Comparison of ENCODE assay signal across 1 cellular context in genomic region chr19:35142531-35143230, GRCh38.
TF ChIP-seq lines count a peak whose summit lies in the region.

No MANE protein-coding gene starts in this region.

TF ChIP-seq in HEK293, 187 proteins besides CTCF, POLR2A, EP300 and RAD21 (continued from another document and continues in another):
- TF ChIP-seq, protein P1, sequence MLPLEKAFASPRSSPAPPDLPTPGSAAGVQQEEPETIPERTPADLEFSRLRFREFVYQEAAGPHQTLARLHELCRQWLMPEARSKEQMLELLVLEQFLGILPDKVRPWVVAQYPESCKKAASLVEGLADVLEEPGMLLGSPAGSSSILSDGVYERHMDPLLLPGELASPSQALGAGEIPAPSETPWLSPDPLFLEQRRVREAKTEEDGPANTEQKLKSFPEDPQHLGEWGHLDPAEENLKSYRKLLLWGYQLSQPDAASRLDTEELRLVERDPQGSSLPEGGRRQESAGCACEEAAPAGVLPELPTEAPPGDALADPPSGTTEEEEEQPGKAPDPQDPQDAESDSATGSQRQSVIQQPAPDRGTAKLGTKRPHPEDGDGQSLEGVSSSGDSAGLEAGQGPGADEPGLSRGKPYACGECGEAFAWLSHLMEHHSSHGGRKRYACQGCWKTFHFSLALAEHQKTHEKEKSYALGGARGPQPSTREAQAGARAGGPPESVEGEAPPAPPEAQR (tag by site-specific recombination; IDR thresholded peaks at IDR 0.05), result no peak
- 0 out of 2 replicates have a peak, but pooled peaks have one; percentile 36 for TF ChIP-seq ZNF76 (tag by site-specific recombination; IDR thresholded peaks at IDR 0.05; ENCODE audit: borderline replicate concordance, low read depth)
- TF ChIP-seq ZNF394 (tag by site-specific recombination; IDR thresholded peaks at IDR 0.05; ENCODE audit: borderline replicate concordance), result no peak
- peak; percentile 24 for TF ChIP-seq SP7 (tag by site-specific recombination; IDR thresholded peaks at IDR 0.05)
- no peak for TF ChIP-seq ZNF626 (tag by site-specific recombination; IDR thresholded peaks at IDR 0.05)
- TF ChIP-seq ZNF335 (tag by site-specific recombination; conservative IDR thresholded peaks at IDR 0.05), result peak; percentile 65
- peak; percentile 67 for TF ChIP-seq ZBTB8A (tag by site-specific recombination; IDR thresholded peaks at IDR 0.05)
- no peak for TF ChIP-seq ZNF138 (tag by site-specific recombination; IDR thresholded peaks at IDR 0.05; ENCODE audit: borderline replicate concordance)
- peak; percentile 65 for TF ChIP-seq ZNF600 (tag by site-specific recombination; IDR thresholded peaks at IDR 0.05)
- no peak for TF ChIP-seq ZNF10 (tag by site-specific recombination; IDR thresholded peaks at IDR 0.05)
- no peak for TF ChIP-seq ZNF501 (tag by site-specific recombination; IDR thresholded peaks at IDR 0.05)
- TF ChIP-seq, protein P2, sequence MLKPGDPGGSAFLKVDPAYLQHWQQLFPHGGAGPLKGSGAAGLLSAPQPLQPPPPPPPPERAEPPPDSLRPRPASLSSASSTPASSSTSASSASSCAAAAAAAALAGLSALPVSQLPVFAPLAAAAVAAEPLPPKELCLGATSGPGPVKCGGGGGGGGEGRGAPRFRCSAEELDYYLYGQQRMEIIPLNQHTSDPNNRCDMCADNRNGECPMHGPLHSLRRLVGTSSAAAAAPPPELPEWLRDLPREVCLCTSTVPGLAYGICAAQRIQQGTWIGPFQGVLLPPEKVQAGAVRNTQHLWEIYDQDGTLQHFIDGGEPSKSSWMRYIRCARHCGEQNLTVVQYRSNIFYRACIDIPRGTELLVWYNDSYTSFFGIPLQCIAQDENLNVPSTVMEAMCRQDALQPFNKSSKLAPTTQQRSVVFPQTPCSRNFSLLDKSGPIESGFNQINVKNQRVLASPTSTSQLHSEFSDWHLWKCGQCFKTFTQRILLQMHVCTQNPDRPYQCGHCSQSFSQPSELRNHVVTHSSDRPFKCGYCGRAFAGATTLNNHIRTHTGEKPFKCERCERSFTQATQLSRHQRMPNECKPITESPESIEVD (tag by site-specific recombination; IDR thresholded peaks at IDR 0.05), result no peak
- TF ChIP-seq, protein P3, sequence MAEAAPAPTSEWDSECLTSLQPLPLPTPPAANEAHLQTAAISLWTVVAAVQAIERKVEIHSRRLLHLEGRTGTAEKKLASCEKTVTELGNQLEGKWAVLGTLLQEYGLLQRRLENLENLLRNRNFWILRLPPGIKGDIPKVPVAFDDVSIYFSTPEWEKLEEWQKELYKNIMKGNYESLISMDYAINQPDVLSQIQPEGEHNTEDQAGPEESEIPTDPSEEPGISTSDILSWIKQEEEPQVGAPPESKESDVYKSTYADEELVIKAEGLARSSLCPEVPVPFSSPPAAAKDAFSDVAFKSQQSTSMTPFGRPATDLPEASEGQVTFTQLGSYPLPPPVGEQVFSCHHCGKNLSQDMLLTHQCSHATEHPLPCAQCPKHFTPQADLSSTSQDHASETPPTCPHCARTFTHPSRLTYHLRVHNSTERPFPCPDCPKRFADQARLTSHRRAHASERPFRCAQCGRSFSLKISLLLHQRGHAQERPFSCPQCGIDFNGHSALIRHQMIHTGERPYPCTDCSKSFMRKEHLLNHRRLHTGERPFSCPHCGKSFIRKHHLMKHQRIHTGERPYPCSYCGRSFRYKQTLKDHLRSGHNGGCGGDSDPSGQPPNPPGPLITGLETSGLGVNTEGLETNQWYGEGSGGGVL (tag by site-specific recombination; IDR thresholded peaks at IDR 0.05), result peak; percentile 87
- TF ChIP-seq ZFP37 (tag by site-specific recombination; IDR thresholded peaks at IDR 0.05), result no peak
- TF ChIP-seq, protein P4, sequence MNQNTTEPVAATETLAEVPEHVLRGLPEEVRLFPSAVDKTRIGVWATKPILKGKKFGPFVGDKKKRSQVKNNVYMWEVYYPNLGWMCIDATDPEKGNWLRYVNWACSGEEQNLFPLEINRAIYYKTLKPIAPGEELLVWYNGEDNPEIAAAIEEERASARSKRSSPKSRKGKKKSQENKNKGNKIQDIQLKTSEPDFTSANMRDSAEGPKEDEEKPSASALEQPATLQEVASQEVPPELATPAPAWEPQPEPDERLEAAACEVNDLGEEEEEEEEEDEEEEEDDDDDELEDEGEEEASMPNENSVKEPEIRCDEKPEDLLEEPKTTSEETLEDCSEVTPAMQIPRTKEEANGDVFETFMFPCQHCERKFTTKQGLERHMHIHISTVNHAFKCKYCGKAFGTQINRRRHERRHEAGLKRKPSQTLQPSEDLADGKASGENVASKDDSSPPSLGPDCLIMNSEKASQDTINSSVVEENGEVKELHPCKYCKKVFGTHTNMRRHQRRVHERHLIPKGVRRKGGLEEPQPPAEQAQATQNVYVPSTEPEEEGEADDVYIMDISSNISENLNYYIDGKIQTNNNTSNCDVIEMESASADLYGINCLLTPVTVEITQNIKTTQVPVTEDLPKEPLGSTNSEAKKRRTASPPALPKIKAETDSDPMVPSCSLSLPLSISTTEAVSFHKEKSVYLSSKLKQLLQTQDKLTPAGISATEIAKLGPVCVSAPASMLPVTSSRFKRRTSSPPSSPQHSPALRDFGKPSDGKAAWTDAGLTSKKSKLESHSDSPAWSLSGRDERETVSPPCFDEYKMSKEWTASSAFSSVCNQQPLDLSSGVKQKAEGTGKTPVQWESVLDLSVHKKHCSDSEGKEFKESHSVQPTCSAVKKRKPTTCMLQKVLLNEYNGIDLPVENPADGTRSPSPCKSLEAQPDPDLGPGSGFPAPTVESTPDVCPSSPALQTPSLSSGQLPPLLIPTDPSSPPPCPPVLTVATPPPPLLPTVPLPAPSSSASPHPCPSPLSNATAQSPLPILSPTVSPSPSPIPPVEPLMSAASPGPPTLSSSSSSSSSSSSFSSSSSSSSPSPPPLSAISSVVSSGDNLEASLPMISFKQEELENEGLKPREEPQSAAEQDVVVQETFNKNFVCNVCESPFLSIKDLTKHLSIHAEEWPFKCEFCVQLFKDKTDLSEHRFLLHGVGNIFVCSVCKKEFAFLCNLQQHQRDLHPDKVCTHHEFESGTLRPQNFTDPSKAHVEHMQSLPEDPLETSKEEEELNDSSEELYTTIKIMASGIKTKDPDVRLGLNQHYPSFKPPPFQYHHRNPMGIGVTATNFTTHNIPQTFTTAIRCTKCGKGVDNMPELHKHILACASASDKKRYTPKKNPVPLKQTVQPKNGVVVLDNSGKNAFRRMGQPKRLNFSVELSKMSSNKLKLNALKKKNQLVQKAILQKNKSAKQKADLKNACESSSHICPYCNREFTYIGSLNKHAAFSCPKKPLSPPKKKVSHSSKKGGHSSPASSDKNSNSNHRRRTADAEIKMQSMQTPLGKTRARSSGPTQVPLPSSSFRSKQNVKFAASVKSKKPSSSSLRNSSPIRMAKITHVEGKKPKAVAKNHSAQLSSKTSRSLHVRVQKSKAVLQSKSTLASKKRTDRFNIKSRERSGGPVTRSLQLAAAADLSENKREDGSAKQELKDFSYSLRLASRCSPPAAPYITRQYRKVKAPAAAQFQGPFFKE (tag by site-specific recombination; IDR thresholded peaks at IDR 0.05; ENCODE audit: borderline replicate concordance), result no peak
- TF ChIP-seq KLF8 (tag by site-specific recombination; IDR thresholded peaks at IDR 0.05), result peak; percentile 79
- 0 out of 2 replicates have a peak, but pooled peaks have one; percentile 24 for TF ChIP-seq ZSCAN23 (tag by site-specific recombination; IDR thresholded peaks at IDR 0.05)
- peak; percentile 88 for TF ChIP-seq SP2 (tag by site-specific recombination; IDR thresholded peaks at IDR 0.05)
- TF ChIP-seq, protein P5, sequence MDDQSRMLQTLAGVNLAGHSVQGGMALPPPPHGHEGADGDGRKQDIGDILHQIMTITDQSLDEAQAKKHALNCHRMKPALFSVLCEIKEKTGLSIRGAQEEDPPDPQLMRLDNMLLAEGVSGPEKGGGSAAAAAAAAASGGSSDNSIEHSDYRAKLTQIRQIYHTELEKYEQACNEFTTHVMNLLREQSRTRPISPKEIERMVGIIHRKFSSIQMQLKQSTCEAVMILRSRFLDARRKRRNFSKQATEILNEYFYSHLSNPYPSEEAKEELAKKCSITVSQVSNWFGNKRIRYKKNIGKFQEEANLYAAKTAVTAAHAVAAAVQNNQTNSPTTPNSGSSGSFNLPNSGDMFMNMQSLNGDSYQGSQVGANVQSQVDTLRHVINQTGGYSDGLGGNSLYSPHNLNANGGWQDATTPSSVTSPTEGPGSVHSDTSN (CRISPR knock-in tag; IDR thresholded peaks at IDR 0.05), result no peak
- no peak for TF ChIP-seq ZNF670 (tag by site-specific recombination; IDR thresholded peaks at IDR 0.05; ENCODE audit: low read depth)
- peak; percentile 62 for TF ChIP-seq ZBTB17 (tag by site-specific recombination; IDR thresholded peaks at IDR 0.05)
- no peak for TF ChIP-seq ZFP41 (tag by site-specific recombination; IDR thresholded peaks at IDR 0.05; ENCODE audit: borderline replicate concordance)
- TF ChIP-seq ZNF513 (tag by site-specific recombination; IDR thresholded peaks at IDR 0.05), result peak; percentile 45; the same call in 1 of the 2 replicates
- TF ChIP-seq ZNF391 (tag by site-specific recombination; IDR thresholded peaks at IDR 0.05; ENCODE audit: borderline replicate concordance, low read depth), result peak; percentile 59; the same call in 1 of the 2 replicates
- TF ChIP-seq ZNF121 (tag by site-specific recombination; IDR thresholded peaks at IDR 0.05), result no peak
- TF ChIP-seq ZNF140 (tag by site-specific recombination; IDR thresholded peaks at IDR 0.05), result no peak
- TF ChIP-seq ZNF324 (tag by site-specific recombination; IDR thresholded peaks at IDR 0.05), result no peak
- no peak for TF ChIP-seq ZNF416 (tag by site-specific recombination; IDR thresholded peaks at IDR 0.05)
- TF ChIP-seq ZNF169 (tag by site-specific recombination; IDR thresholded peaks at IDR 0.05), result no peak
- no peak; the same call in 1 of the 2 replicates for TF ChIP-seq ZNF677 (tag by site-specific recombination; IDR thresholded peaks at IDR 0.05)
- TF ChIP-seq ZNF366 (tag by site-specific recombination; conservative IDR thresholded peaks at IDR 0.05), result peak; percentile 93
- peak; percentile 21; the same call in 1 of the 2 replicates for TF ChIP-seq ZBTB20 (tag by site-specific recombination; IDR thresholded peaks at IDR 0.05)
- peak; percentile 95 for TF ChIP-seq SP3 (tag by site-specific recombination; IDR thresholded peaks at IDR 0.05)
- TF ChIP-seq KLF7 (tag by site-specific recombination; IDR thresholded peaks at IDR 0.05; ENCODE audit: borderline replicate concordance), result no peak; the same call in 1 of the 2 replicates
- peak; percentile 86 for TF ChIP-seq IKZF3 (tag by site-specific recombination; IDR thresholded peaks at IDR 0.05)
- TF ChIP-seq OSR2 (tag by site-specific recombination; IDR thresholded peaks at IDR 0.05), result no peak
- TF ChIP-seq PRDM1 (tag by site-specific recombination; IDR thresholded peaks at IDR 0.05), result no peak
- TF ChIP-seq ZNF664 (tag by site-specific recombination; IDR thresholded peaks at IDR 0.05), result no peak
- TF ChIP-seq, protein P6, sequence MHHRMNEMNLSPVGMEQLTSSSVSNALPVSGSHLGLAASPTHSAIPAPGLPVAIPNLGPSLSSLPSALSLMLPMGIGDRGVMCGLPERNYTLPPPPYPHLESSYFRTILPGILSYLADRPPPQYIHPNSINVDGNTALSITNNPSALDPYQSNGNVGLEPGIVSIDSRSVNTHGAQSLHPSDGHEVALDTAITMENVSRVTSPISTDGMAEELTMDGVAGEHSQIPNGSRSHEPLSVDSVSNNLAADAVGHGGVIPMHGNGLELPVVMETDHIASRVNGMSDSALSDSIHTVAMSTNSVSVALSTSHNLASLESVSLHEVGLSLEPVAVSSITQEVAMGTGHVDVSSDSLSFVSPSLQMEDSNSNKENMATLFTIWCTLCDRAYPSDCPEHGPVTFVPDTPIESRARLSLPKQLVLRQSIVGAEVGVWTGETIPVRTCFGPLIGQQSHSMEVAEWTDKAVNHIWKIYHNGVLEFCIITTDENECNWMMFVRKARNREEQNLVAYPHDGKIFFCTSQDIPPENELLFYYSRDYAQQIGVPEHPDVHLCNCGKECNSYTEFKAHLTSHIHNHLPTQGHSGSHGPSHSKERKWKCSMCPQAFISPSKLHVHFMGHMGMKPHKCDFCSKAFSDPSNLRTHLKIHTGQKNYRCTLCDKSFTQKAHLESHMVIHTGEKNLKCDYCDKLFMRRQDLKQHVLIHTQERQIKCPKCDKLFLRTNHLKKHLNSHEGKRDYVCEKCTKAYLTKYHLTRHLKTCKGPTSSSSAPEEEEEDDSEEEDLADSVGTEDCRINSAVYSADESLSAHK (tag by site-specific recombination; IDR thresholded peaks at IDR 0.05), result no peak
- no peak for TF ChIP-seq ZNF560 (tag by site-specific recombination; IDR thresholded peaks at IDR 0.05; ENCODE audit: borderline replicate concordance)
- no peak for TF ChIP-seq ZNF530 (tag by site-specific recombination; IDR thresholded peaks at IDR 0.05; ENCODE audit: low read depth)
- 0 out of 2 replicates have a peak, but pooled peaks have one; percentile 28 for TF ChIP-seq BCL11B (tag by site-specific recombination; IDR thresholded peaks at IDR 0.05; ENCODE audit: low read depth)
- TF ChIP-seq ZNF747 (tag by site-specific recombination; IDR thresholded peaks at IDR 0.05), result no peak
- TF ChIP-seq SCRT2 (tag by site-specific recombination; IDR thresholded peaks at IDR 0.05), result no peak
- no peak for TF ChIP-seq ZNF521 (tag by site-specific recombination; IDR thresholded peaks at IDR 0.05)
- 0 out of 2 replicates have a peak, but pooled peaks have one; percentile 35 for TF ChIP-seq MZF1 (tag by site-specific recombination; IDR thresholded peaks at IDR 0.05; ENCODE audit: borderline replicate concordance)
